1 cellular context compared by ENCODE assay signal in genomic region chr15:79310612-79310984, GRCh38.
A peak's percentile ranks its signal among the peaks of the same experiment; 100 is the strongest.
TF ChIP-seq lines count a peak whose summit lies in the region.

No MANE protein-coding gene starts in this region.

TF ChIP-seq in HEK293, 187 proteins besides CTCF, POLR2A, EP300 and RAD21 (continued from another document):
- TF ChIP-seq OSR2 (tag by site-specific recombination; IDR thresholded peaks at IDR 0.05) (no peak), KLF9 (tag by site-specific recombination; IDR thresholded peaks at IDR 0.05; ENCODE audit: low read depth) (no peak), ZNF558 (tag by site-specific recombination; IDR thresholded peaks at IDR 0.05) (no peak), ZNF701 (tag by site-specific recombination; IDR thresholded peaks at IDR 0.05) (no peak), MZF1 (tag by site-specific recombination; IDR thresholded peaks at IDR 0.05; ENCODE audit: borderline replicate concordance) (no peak), SP3 (tag by site-specific recombination; IDR thresholded peaks at IDR 0.05) (peak; percentile 14; the same call in 1 of the 2 replicates), PATZ1 (tag by site-specific recombination; IDR thresholded peaks at IDR 0.05) (peak; percentile 45; the same call in 1 of the 2 replicates), PRDM10 (tag by site-specific recombination; IDR thresholded peaks at IDR 0.05) (peak; percentile 18; the same call in 1 of the 2 replicates), ZNF792 (tag by site-specific recombination; IDR thresholded peaks at IDR 0.05) (no peak), ZNF23 (tag by site-specific recombination; IDR thresholded peaks at IDR 0.05; ENCODE audit: borderline replicate concordance) (no peak), MEIS1 (CRISPR knock-in tag; IDR thresholded peaks at IDR 0.05; ENCODE audit: borderline replicate concordance) (no peak), ZBTB48 (tag by site-specific recombination; IDR thresholded peaks at IDR 0.05) (peak; percentile 75), ZNF571 (tag by site-specific recombination; IDR thresholded peaks at IDR 0.05) (no peak), ZNF146 (tag by site-specific recombination; IDR thresholded peaks at IDR 0.05) (no peak), KLF10 (tag by site-specific recombination; IDR thresholded peaks at IDR 0.05) (0 out of 2 replicates have a peak, but pooled peaks have one; percentile 15), ZNF266 (tag by site-specific recombination; IDR thresholded peaks at IDR 0.05; ENCODE audit: low read depth) (no peak), KLF7 (tag by site-specific recombination; IDR thresholded peaks at IDR 0.05; ENCODE audit: borderline replicate concordance) (no peak), ZNF280C (tag by site-specific recombination; IDR thresholded peaks at IDR 0.05) (no peak), ZNF292 (tag by site-specific recombination; IDR thresholded peaks at IDR 0.05; ENCODE audit: borderline replicate concordance, low read depth) (no peak), ZNF548 (tag by site-specific recombination; IDR thresholded peaks at IDR 0.05) (no peak), ZNF654 (tag by site-specific recombination; IDR thresholded peaks at IDR 0.05; ENCODE audit: low read depth) (no peak), ZNF629 (tag by site-specific recombination; IDR thresholded peaks at IDR 0.05) (no peak), ZNF530 (tag by site-specific recombination; IDR thresholded peaks at IDR 0.05; ENCODE audit: low read depth) (no peak), ZNF830 (tag by site-specific recombination; IDR thresholded peaks at IDR 0.05; ENCODE audit: low read depth) (no peak), ZNF354C (tag by site-specific recombination; IDR thresholded peaks at IDR 0.05; ENCODE audit: borderline replicate concordance, low read depth) (no peak), TSHZ1 (tag by site-specific recombination; IDR thresholded peaks at IDR 0.05; ENCODE audit: borderline replicate concordance) (no peak), ZNF777 (tag by site-specific recombination; IDR thresholded peaks at IDR 0.05; ENCODE audit: borderline replicate concordance) (no peak), SP7 (tag by site-specific recombination; IDR thresholded peaks at IDR 0.05) (no peak), ZNF623 (tag by site-specific recombination; IDR thresholded peaks at IDR 0.05) (no peak), KLF8 (tag by site-specific recombination; IDR thresholded peaks at IDR 0.05) (no peak), ZNF785 (tag by site-specific recombination; IDR thresholded peaks at IDR 0.05) (no peak)
